8 cellular contexts compared by ENCODE assay signal in genomic region chr10:75234683-75235374, GRCh38. TPM values are rescaled to one million over a fixed set of nuclear protein-coding genes. Genes with fewer than 3 reads are reported as not detected.
DNase-seq lines count a peak whose midpoint lies in the region; ATAC-seq and TF ChIP-seq lines count a peak whose summit lies in the region.

No MANE protein-coding gene starts in this region.

- H3K36me3 ChIP-seq in ectodermal cell (ENCODE audit: control insufficient read depth, insufficient read depth, low read length) (peaks cover 14% of the 10 kb centered on the region), mucosa of descending colon (ENCODE audit: low read depth) (no peaks in the 10 kb centered on the region)

- H3K27me3 ChIP-seq in ectodermal cell (ENCODE audit: control insufficient read depth, insufficient read depth, low read length, poor library complexity, severe bottlenecking): peaks cover 8% of the 10 kb centered on the region

- H3K4me3 ChIP-seq in ectodermal cell (ENCODE audit: insufficient read depth, low read depth, low read length) (peak overlapping the region; percentile 38), mucosa of descending colon (peak overlapping the region; percentile 42)

- H3K27ac ChIP-seq in ectodermal cell (ENCODE audit: insufficient read depth, low read depth, low read length, poor library complexity, severe bottlenecking): no peak overlapping the region

- no peak for TF ChIP-seq POLR2A in erythroblast (IDR thresholded peaks at IDR 0.05; ENCODE audit: low read length)

- no peaks in the 10 kb centered on the region for H3K9me3 ChIP-seq in ectodermal cell (ENCODE audit: control insufficient read depth, low read length)
- no peaks in the 10 kb centered on the region for H3K9me3 ChIP-seq in mucosa of descending colon

- 1% methylated on average over 62 of the region's 62 CpGs for WGBS in ectodermal cell, 2 experiments

- TF ChIP-seq CTCF in mucosa of descending colon (IDR thresholded peaks at IDR 0.05): no peak

- ATAC-seq in HG02885 (IDR thresholded peaks at IDR 0.05; ENCODE audit: poor library complexity, unreplicated experiment) (peak; percentile 3), SK-N-SH treated with all-trans-retinoic acid at 6 μM for 48 hours (peak; percentile 11), mucosa of descending colon (peak; percentile 53)

- DNase-seq in NCI-H146 (lab: John Stamatoyannopoulos, UW) (peak; percentile 90), NCI-H146 treated with DMSO at 0.1 percent for 48 hours (lab: John Stamatoyannopoulos, UW; ENCODE audit: unreplicated experiment) (no peak), mucosa of descending colon (peak in 1 of 3 donors; percentile 84), ureter (ENCODE audit: low spot score) (peak; percentile 52), erythroblast (lab: John Stamatoyannopoulos, UW) (no peak)

- intact Hi-C loops in mucosa of descending colon (cut with DNase I, micrococcal nuclease): loop anchor here in 1 of 2 donors (10.0 kb wide), 1 partner anchor 990 kb away; no protein-coding TSS in a partner anchor

- no peaks in the 10 kb centered on the region for H3K4me1 ChIP-seq in ectodermal cell (ENCODE audit: control insufficient read depth, insufficient read depth, low read length)
- H3K4me1 ChIP-seq in mucosa of descending colon (ENCODE audit: low read depth): peaks cover 2% of the 10 kb centered on the region

TF ChIP-seq in SK-N-SH treated with all-trans-retinoic acid at 6 μM for 48 hours, 23 proteins besides CTCF, POLR2A, EP300 and RAD21:
- TF ChIP-seq ZNF565 (CRISPR knock-in tag; conservative IDR thresholded peaks at IDR 0.05; ENCODE audit: low read depth) (no peak), GLIS3 (CRISPR knock-in tag; IDR thresholded peaks at IDR 0.05) (no peak), RARB (CRISPR knock-in tag; IDR thresholded peaks at IDR 0.05) (no peak), PATZ1 (CRISPR knock-in tag; IDR thresholded peaks at IDR 0.05; ENCODE audit: borderline replicate concordance) (no peak), TCF4 (CRISPR knock-in tag; IDR thresholded peaks at IDR 0.05; ENCODE audit: borderline replicate concordance) (no peak)

RNA-seq across cellular contexts. Expression of gene COMTD1, which starts 0.9 kb away (rescaled TPM):
- 2.9 TPM for polyA plus RNA-seq in ectodermal cell (2013, experiment 1 of 4)
- 3.8 TPM for polyA plus RNA-seq in ectodermal cell (2013, experiment 2 of 4)
- 4.6 TPM for polyA plus RNA-seq in ectodermal cell (2013, experiment 3 of 4)
- polyA plus RNA-seq in ectodermal cell (2013, experiment 4 of 4): 4.5 TPM
- total RNA-seq in mucosa of descending colon (10 to 100 TPM; 42.9 to 76.3 (median 72.3) TPM), ureter (34.6 TPM)

RNA-seq across cellular contexts. Expression of gene VDAC2, which starts 24.2 kb away (rescaled TPM):
- polyA plus RNA-seq in ectodermal cell (2013, experiment 1 of 4): 192 TPM
- 179 TPM for polyA plus RNA-seq in ectodermal cell (2013, experiment 2 of 4)
- 160 TPM for polyA plus RNA-seq in ectodermal cell (2013, experiment 3 of 4)
- 181 TPM for polyA plus RNA-seq in ectodermal cell (2013, experiment 4 of 4)
- total RNA-seq in mucosa of descending colon: 100 to 1,000 TPM; 265 to 296 (median 284) TPM
- total RNA-seq in ureter: 124 TPM

Comparison
In these comparisons a context has a peak if more than half of its experiments do, and no peak if none do; other contexts are left out.
1. DNase-seq: peak in NCI-H146 (single experiment) and ureter (single experiment); none in NCI-H146 treated with DMSO at 0.1 percent for 48 hours (single experiment) and erythroblast (0 of 2).
2. ATAC-seq: peak in every context shown above with its lines; median percentile 53 in mucosa of descending colon; 11 in SK-N-SH treated with all-trans-retinoic acid at 6 μM for 48 hours; 3 in HG02885.